Comparison of ENCODE assay signal across 24 cellular contexts in genomic region chr4:57403591-57403990, GRCh38.
"Had no signal": no experiment of that assay in that cellular context is flagged by ENCODE, and none has a peak within 500 bp of the region (broad histone marks: within the 10 kb centered on the region; RNA-seq: fewer than 3 reads in every experiment).

No MANE protein-coding gene starts in this region.

- H3K4me3 Mint-ChIP-seq: activated CD4-positive, alpha-beta memory T cell treated with anti-CD3 and anti-CD28 coated beads for 36 hours; activated CD4-positive, alpha-beta T cell treated with anti-CD3 and anti-CD28 coated beads, Interleukin-2, amount 10 ng/mL, durations not matched to agents 7 days and 5 days; activated naive CD4-positive, alpha-beta T cell treated with anti-CD3 and anti-CD28 coated beads for 36 hours; activated naive CD8-positive, alpha-beta T cell; activated T-helper 17 cell treated with anti-CD3 and anti-CD28 coated beads, Interleukin-2, amount 50 U/mL, for 72 hours; brain; T-cell had no signal

- DNase-seq: activated CD4-positive, alpha-beta memory T cell treated with anti-CD3 and anti-CD28 coated beads for 36 hours; activated CD4-positive, alpha-beta T cell treated with anti-CD3 and anti-CD28 coated beads, Interleukin-2, amount 10 ng/mL, durations not matched to agents 7 days and 5 days; activated CD4-positive, CD25-positive, alpha-beta regulatory T cell; activated CD8-positive, alpha-beta memory T cell treated with anti-CD3 and anti-CD28 coated beads for 24 hours; activated gamma-delta T cell; activated naive CD4-positive, alpha-beta T cell treated with anti-CD3 and anti-CD28 coated beads for 36 hours; activated T-cell treated with anti-CD3 and anti-CD28 coated beads for 4 hours; activated T-cell treated with anti-CD3 and anti-CD28 coated beads, Interleukin-2, amount 50 U/mL, for 48 hours; amygdala; cerebellar nuclear complex; NCI-H1048; NCI-H146; NCI-H1930; NCI-H510A treated with DMSO at 0.1 percent for 48 hours; PC-9; SIG-M5; T-cell; T-helper 2 cell; T1000 had no signal

- H3K27ac ChIP-seq: PC-9, SK-N-MC, VCaP had no signal

- H3K9me3 Mint-ChIP-seq: activated CD4-positive, alpha-beta memory T cell treated with anti-CD3 and anti-CD28 coated beads for 36 hours; activated CD4-positive, alpha-beta T cell treated with anti-CD3 and anti-CD28 coated beads, Interleukin-2, amount 10 ng/mL, durations not matched to agents 7 days and 5 days; activated naive CD4-positive, alpha-beta T cell treated with anti-CD3 and anti-CD28 coated beads for 36 hours; activated T-helper 17 cell treated with anti-CD3 and anti-CD28 coated beads, Interleukin-2, amount 50 U/mL, for 72 hours had no signal

- H2AFZ ChIP-seq: PC-9 had no signal

- H3K4me1 Mint-ChIP-seq: activated CD4-positive, alpha-beta T cell treated with anti-CD3 and anti-CD28 coated beads, Interleukin-2, amount 10 ng/mL, durations not matched to agents 7 days and 5 days; activated T-helper 17 cell treated with anti-CD3 and anti-CD28 coated beads, Interleukin-2, amount 50 U/mL, for 72 hours; T-cell had no signal

- H3K4me3 ChIP-seq: PC-9, SK-N-MC had no signal

- ATAC-seq: activated T-helper 17 cell treated with anti-CD3 and anti-CD28 coated beads, Interleukin-2, amount 50 U/mL, for 72 hours; T-cell had no signal

- H3K27me3 Mint-ChIP-seq: activated CD4-positive, alpha-beta memory T cell treated with anti-CD3 and anti-CD28 coated beads for 36 hours; activated CD4-positive, alpha-beta T cell treated with anti-CD3 and anti-CD28 coated beads, Interleukin-2, amount 10 ng/mL, durations not matched to agents 7 days and 5 days; activated T-helper 17 cell treated with anti-CD3 and anti-CD28 coated beads, Interleukin-2, amount 50 U/mL, for 72 hours; brain had no signal

- H3K27ac Mint-ChIP-seq: activated CD4-positive, alpha-beta memory T cell treated with anti-CD3 and anti-CD28 coated beads for 36 hours; activated CD4-positive, alpha-beta T cell treated with anti-CD3 and anti-CD28 coated beads, Interleukin-2, amount 10 ng/mL, durations not matched to agents 7 days and 5 days; activated naive CD4-positive, alpha-beta T cell treated with anti-CD3 and anti-CD28 coated beads for 36 hours; activated naive CD8-positive, alpha-beta T cell; activated T-helper 17 cell treated with anti-CD3 and anti-CD28 coated beads, Interleukin-2, amount 50 U/mL, for 72 hours; T-cell had no signal

- H3K36me3 Mint-ChIP-seq: activated CD4-positive, alpha-beta memory T cell treated with anti-CD3 and anti-CD28 coated beads for 36 hours; activated naive CD8-positive, alpha-beta T cell; brain; T-cell had no signal

- H3K4me2 ChIP-seq: PC-9 had no signal
